ENCODE assay signal across 1 cellular context in genomic region chr11:7416080-7416479, GRCh38.
TF ChIP-seq lines count a peak whose summit lies in the region.

No MANE protein-coding gene starts in this region.

TF ChIP-seq in GM23338, 12 proteins besides CTCF, POLR2A, EP300 and RAD21 (continued from another document):
- TF ChIP-seq REST (IDR thresholded peaks at IDR 0.05; ENCODE audit: unreplicated experiment) (no peak), ZNF462 (CRISPR knock-in tag; IDR thresholded peaks at IDR 0.05) (no peak), CREB1 (CRISPR knock-in tag; IDR thresholded peaks at IDR 0.05; ENCODE audit: low read depth) (no peak), EZH2 (IDR thresholded peaks at IDR 0.05; ENCODE audit: low read depth, unreplicated experiment) (no peak), ETS1 (IDR thresholded peaks at IDR 0.05) (no peak), ZNF114 (CRISPR knock-in tag; IDR thresholded peaks at IDR 0.05) (no peak), NANOG (IDR thresholded peaks at IDR 0.05; ENCODE audit: borderline replicate concordance) (no peak), POLR2AphosphoS5 (IDR thresholded peaks at IDR 0.05; ENCODE audit: low read depth) (no peak)
